In the genomic region with DNA sequence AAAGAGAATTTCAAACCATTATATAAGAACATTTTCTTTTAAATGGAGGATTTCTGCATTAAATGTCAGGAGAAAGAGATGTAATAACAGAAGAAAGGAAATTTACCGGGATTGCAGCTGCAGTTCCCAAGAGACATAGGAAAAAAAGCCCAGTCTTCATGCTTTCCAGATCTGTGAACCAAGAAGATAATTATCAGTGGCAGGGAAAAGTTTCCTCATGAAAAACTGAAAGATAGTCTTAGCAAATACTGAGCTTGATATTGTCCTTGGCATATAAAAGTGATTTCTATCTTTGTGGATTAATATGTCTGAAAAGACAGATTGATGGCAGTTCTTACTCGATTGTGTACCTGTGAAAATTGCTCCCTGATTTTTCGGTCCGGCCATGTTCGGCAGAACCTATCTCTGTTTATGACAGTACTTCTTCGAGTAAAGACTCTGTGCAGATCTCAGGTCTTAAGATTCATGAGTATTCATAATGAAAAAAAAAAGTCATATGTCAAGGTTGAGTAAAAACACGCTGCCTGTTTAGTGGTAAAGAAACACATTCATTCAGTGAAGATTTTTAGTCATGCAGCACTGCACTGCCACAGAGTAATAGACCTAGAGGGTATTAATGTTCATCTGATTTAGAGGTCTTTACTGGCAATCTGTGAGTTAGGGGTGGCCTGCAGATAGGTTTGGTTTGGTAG, we compare ENCODE assay signal across 11 cellular contexts. TPM values are rescaled to one million over a fixed set of nuclear protein-coding genes. Genes with fewer than 3 reads are reported as not detected.
A peak's percentile ranks its signal among the peaks of the same experiment; 100 is the strongest.
DNase-seq lines count a peak whose midpoint lies in the region; ATAC-seq and TF ChIP-seq lines count a peak whose summit lies in the region.
"Had no signal": no experiment of that assay in that cellular context is flagged by ENCODE, and none has a peak within 500 bp of the region (broad histone marks: within the 10 kb centered on the region; RNA-seq: fewer than 3 reads in every experiment).

No MANE protein-coding gene starts in this region.

- H3K27me3 ChIP-seq in adipocyte (replicated peaks; ENCODE audit: control insufficient read depth, insufficient read depth, low read length) (no peaks in the 10 kb centered on the region), body of pancreas (no peaks in the 10 kb centered on the region)

- 74 to 79% methylated on average over 7 of the region's 7 CpGs for WGBS in body of pancreas, 2 donors

- H3K9me3 ChIP-seq in adipocyte (ENCODE audit: control insufficient read depth, low read length) (no peaks in the 10 kb centered on the region), body of pancreas (no peaks in the 10 kb centered on the region)

- intact Hi-C loops in body of pancreas (cut with DNase I), result no loop called here

- H3K9ac ChIP-seq in adipocyte (ENCODE audit: low read length), result no peak overlapping the region

- ATAC-seq in HG02938 (IDR thresholded peaks at IDR 0.05; ENCODE audit: unreplicated experiment), result peak; percentile 85
- no peak for ATAC-seq in body of pancreas

- TF ChIP-seq CTCF in GM10266 (IDR thresholded peaks at IDR 0.05; ENCODE audit: control insufficient read depth, insufficient read depth, low read depth, missing control alignments), result no peak
- no peak for TF ChIP-seq CTCF in body of pancreas (IDR thresholded peaks at IDR 0.05)

- H3K36me3 ChIP-seq in adipocyte (ENCODE audit: control insufficient read depth, insufficient read depth, low read length, severe bottlenecking) (no peaks in the 10 kb centered on the region), body of pancreas (replicated peaks in 1 of 2; ENCODE audit: insufficient read depth in 1 of 2, low read depth in 2 of 2) (no peaks in the 10 kb centered on the region)

- DNase-seq in GM10266 (ENCODE audit: extremely low spot score) (peak; percentile 22), GM19240 (ENCODE audit: insufficient read length, low spot score) (peak; percentile 1), adipocyte (ENCODE audit: low read depth) (peak; percentile 23), substantia nigra (lab: John Stamatoyannopoulos, UW) (no peak), HCEC 1CT (no peak), body of pancreas (no peak), LoVo (ENCODE audit: low spot score) (no peak)
- DNase-seq: COR-L47, NCI-H524 had no signal

- TF ChIP-seq POLR2A in body of pancreas (IDR thresholded peaks at IDR 0.05), result no peak

- H3K4me1 ChIP-seq in adipocyte (ENCODE audit: control insufficient read depth, insufficient read depth, low read length), result peaks cover 17% of the 10 kb centered on the region
- H3K4me1 ChIP-seq in body of pancreas, result no peaks in the 10 kb centered on the region

- H3K27ac ChIP-seq in substantia nigra (ENCODE audit: low read depth, low read length, poor library complexity, severe bottlenecking) (no peak overlapping the region), body of pancreas (no peak overlapping the region)

- no peak overlapping the region for H3K4me3 ChIP-seq in adipocyte (ENCODE audit: low read length)
- H3K4me3 ChIP-seq in body of pancreas, result no peak overlapping the region

RNA-seq across cellular contexts. Expression of a gene that starts 29.6 kb away (rescaled TPM):
- 100 to 1,000 TPM; 137 to 141 TPM for total RNA-seq in body of pancreas
- total RNA-seq: HT-29 had no signal

Comparison
In these comparisons a context has a peak if more than half of its experiments do, and no peak if none do; other contexts are left out.
1. DNase-seq: peak in GM10266 (single experiment), GM19240 (single experiment) and adipocyte (single experiment); none in substantia nigra (0 of 49), HCEC 1CT (single experiment), body of pancreas (0 of 4) and LoVo (single experiment).